In genomic region chr14:75831455-75831854, GRCh38 we compare ENCODE assay signal across 9 cellular contexts.
A peak's percentile ranks its signal among the peaks of the same experiment; 100 is the strongest.
DNase-seq lines count a peak whose midpoint lies in the region; ATAC-seq, FAIRE-seq and TF ChIP-seq lines count a peak whose summit lies in the region.
"Had no signal": no experiment of that assay in that cellular context is flagged by ENCODE, and none has a peak within 500 bp of the region (broad histone marks: within the 10 kb centered on the region; RNA-seq: fewer than 3 reads in every experiment).

No MANE protein-coding gene starts in this region.

- H3K4me1 ChIP-seq in gastroesophageal sphincter = peaks cover 0 to 36% (median 7%) of the 10 kb centered on the region in 3 donors

- no peak for TF ChIP-seq EP300 in gastroesophageal sphincter (IDR thresholded peaks at IDR 0.05)

- H3K9me3 ChIP-seq in gastroesophageal sphincter = no peaks in the 10 kb centered on the region

- peak overlapping the region; percentile 17 to 73 for H3K4me3 Mint-ChIP-seq in CD14-positive monocyte

- no peak overlapping the region for H3K4me3 ChIP-seq in gastroesophageal sphincter
- H3K4me3 ChIP-seq: cardiac muscle cell had no signal

- peaks cover 11% of the 10 kb centered on the region for H3K4me1 Mint-ChIP-seq in CD14-positive monocyte

- TF ChIP-seq CTCF in CD14-positive monocyte (IDR thresholded peaks at IDR 0.05) = no peak
- TF ChIP-seq CTCF in gastroesophageal sphincter (IDR thresholded peaks at IDR 0.05) = no peak

- H3K27me3 Mint-ChIP-seq in CD14-positive monocyte (ENCODE audit: low read depth in 3 of 3) = peaks cover 0 to 1% (median 0%) of the 10 kb centered on the region in 3 donors

- H3K27me3 ChIP-seq in gastroesophageal sphincter = no peaks in the 10 kb centered on the region
- H3K27me3 ChIP-seq: cardiac muscle cell had no signal

- DNase-seq in CD14-positive monocyte (ENCODE audit: low spot score) (peak; percentile 56), NCI-H146 (lab: John Stamatoyannopoulos, UW) (peak; percentile 83), activated T-cell treated with anti-CD3 and anti-CD28 coated beads for 1 hour (ENCODE audit: low read depth) (peak; percentile 5), GM12892 (ENCODE audit: insufficient read length) (no peak), NCI-H187 (lab: John Stamatoyannopoulos, UW) (no peak)
- peak; percentile 1 for DNase-seq in stimulated activated CD8-positive, alpha-beta memory T cell treated with anti-CD3 and anti-CD28 coated beads, Interleukin-12 subunit alpha, Interleukin-12 subunit beta, amount 100 ng/mL, for 4 hours (ENCODE audit: low read depth)
- DNase-seq in NK-92 treated with Interleukin-12 subunit alpha and Interleukin-12 subunit beta, amount 100 ng/mL, for 24 hours (lab: John Stamatoyannopoulos, UW) = no peak

- 13 to 18% methylated on average over 3 to 5 of the region's 5 CpGs for WGBS in gastroesophageal sphincter (ENCODE audit: low coverage in 1 of 2), 2 donors

- peak overlapping the region in 3 of 4 donors; percentile 3 to 61 (median 58) for H3K27ac ChIP-seq in gastroesophageal sphincter
- H3K27ac ChIP-seq: cardiac muscle cell had no signal

- no peaks in the 10 kb centered on the region for H3K36me3 ChIP-seq in gastroesophageal sphincter
- H3K36me3 ChIP-seq: cardiac muscle cell had no signal

- peaks cover 8 to 13% of the 10 kb centered on the region in 2 donors for H3K36me3 Mint-ChIP-seq in CD14-positive monocyte

- no peak for FAIRE-seq in GM12892 (lab: Jason Lieb, UNC)

- intact Hi-C loops in CD14-positive monocyte (cut with micrococcal nuclease) = no loop called here

- H3K27ac Mint-ChIP-seq in CD14-positive monocyte = peak overlapping the region in 6 of 7 donors; percentile 42 to 83 (median 72)

- TF ChIP-seq POLR2A in gastroesophageal sphincter (IDR thresholded peaks at IDR 0.05) (no peak), GM12892 (IDR thresholded peaks at IDR 0.05; ENCODE audit: low read depth, low read length) (no peak)

- H3K9me3 Mint-ChIP-seq in CD14-positive monocyte = no peaks in the 10 kb centered on the region

- peak; percentile 69 for ATAC-seq in gastroesophageal sphincter

Comparison
In these comparisons a context has a peak if more than half of its experiments do, and no peak if none do; other contexts are left out.
1. DNase-seq: peak in CD14-positive monocyte (single experiment), NCI-H146 (single experiment), activated T-cell treated with anti-CD3 and anti-CD28 coated beads for 1 hour (single experiment) and stimulated activated CD8-positive, alpha-beta memory T cell treated with anti-CD3 and anti-CD28 coated beads, Interleukin-12 subunit alpha, Interleukin-12 subunit beta, amount 100 ng/mL, for 4 hours (single experiment); none in GM12892 (single experiment), NK-92 treated with Interleukin-12 subunit alpha and Interleukin-12 subunit beta, amount 100 ng/mL, for 24 hours (single experiment) and NCI-H187 (0 of 2).